2 cellular contexts compared by ENCODE assay signal in the genomic region with DNA sequence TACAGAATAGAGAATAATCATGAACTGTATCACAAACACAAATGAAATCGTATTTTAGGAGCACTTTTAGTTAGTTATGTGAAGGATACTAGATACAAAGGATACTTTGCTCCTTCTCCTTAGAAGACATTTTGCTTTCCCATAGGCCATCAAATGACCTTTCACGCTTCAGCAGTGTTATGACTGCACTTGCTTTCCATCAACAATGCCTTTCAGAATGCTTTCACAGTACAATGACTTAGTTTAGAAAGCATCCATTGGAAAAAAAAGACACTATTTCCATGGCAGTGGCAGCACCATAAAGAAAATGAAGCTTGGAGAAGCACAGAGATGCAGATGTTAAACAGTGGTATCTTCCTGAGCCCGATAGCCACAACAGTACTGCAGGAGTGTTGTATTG.
TF ChIP-seq lines count a peak whose summit lies in the region.

No MANE protein-coding gene starts in this region.

TF ChIP-seq in SK-N-SH, 30 proteins besides CTCF, POLR2A, EP300 and RAD21 (continued from another document):
- TF ChIP-seq RXRA (IDR thresholded peaks at IDR 0.05; ENCODE audit: borderline replicate concordance, low read depth) (no peak), FOXM1 (IDR thresholded peaks at IDR 0.05; ENCODE audit: low read depth) (no peak), REST (IDR thresholded peaks at IDR 0.05; ENCODE audit: low read depth, low read length) (no peak)

TF ChIP-seq in SK-N-SH treated with all-trans-retinoic acid at 6 μM for 48 hours, 23 proteins besides CTCF, POLR2A, EP300 and RAD21 (continued from another document):
- TF ChIP-seq, protein P1, sequence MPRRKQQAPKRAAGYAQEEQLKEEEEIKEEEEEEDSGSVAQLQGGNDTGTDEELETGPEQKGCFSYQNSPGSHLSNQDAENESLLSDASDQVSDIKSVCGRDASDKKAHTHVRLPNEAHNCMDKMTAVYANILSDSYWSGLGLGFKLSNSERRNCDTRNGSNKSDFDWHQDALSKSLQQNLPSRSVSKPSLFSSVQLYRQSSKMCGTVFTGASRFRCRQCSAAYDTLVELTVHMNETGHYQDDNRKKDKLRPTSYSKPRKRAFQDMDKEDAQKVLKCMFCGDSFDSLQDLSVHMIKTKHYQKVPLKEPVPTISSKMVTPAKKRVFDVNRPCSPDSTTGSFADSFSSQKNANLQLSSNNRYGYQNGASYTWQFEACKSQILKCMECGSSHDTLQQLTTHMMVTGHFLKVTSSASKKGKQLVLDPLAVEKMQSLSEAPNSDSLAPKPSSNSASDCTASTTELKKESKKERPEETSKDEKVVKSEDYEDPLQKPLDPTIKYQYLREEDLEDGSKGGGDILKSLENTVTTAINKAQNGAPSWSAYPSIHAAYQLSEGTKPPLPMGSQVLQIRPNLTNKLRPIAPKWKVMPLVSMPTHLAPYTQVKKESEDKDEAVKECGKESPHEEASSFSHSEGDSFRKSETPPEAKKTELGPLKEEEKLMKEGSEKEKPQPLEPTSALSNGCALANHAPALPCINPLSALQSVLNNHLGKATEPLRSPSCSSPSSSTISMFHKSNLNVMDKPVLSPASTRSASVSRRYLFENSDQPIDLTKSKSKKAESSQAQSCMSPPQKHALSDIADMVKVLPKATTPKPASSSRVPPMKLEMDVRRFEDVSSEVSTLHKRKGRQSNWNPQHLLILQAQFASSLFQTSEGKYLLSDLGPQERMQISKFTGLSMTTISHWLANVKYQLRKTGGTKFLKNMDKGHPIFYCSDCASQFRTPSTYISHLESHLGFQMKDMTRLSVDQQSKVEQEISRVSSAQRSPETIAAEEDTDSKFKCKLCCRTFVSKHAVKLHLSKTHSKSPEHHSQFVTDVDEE (CRISPR knock-in tag; IDR thresholded peaks at IDR 0.05) = no peak
- TF ChIP-seq ZFP30 (CRISPR knock-in tag; IDR thresholded peaks at IDR 0.05) (no peak), ESRRG (CRISPR knock-in tag; IDR thresholded peaks at IDR 0.05) (no peak), ZNF565 (CRISPR knock-in tag; conservative IDR thresholded peaks at IDR 0.05; ENCODE audit: low read depth) (no peak), RARB (CRISPR knock-in tag; IDR thresholded peaks at IDR 0.05) (no peak), ZFP3 (CRISPR knock-in tag; IDR thresholded peaks at IDR 0.05) (no peak), PATZ1 (CRISPR knock-in tag; IDR thresholded peaks at IDR 0.05; ENCODE audit: borderline replicate concordance) (no peak), ARNTL (CRISPR knock-in tag; IDR thresholded peaks at IDR 0.05; ENCODE audit: borderline replicate concordance, low read depth) (no peak), OSR1 (CRISPR knock-in tag; IDR thresholded peaks at IDR 0.05) (no peak), ZNF70 (CRISPR knock-in tag; IDR thresholded peaks at IDR 0.05) (no peak), PPARA (CRISPR knock-in tag; IDR thresholded peaks at IDR 0.05; ENCODE audit: borderline replicate concordance) (no peak), TCF4 (CRISPR knock-in tag; IDR thresholded peaks at IDR 0.05; ENCODE audit: borderline replicate concordance) (no peak), ZC3H10 (CRISPR knock-in tag; IDR thresholded peaks at IDR 0.05) (no peak), BACH2 (CRISPR knock-in tag; IDR thresholded peaks at IDR 0.05; ENCODE audit: borderline replicate concordance) (no peak)
- TF ChIP-seq, protein P2, sequence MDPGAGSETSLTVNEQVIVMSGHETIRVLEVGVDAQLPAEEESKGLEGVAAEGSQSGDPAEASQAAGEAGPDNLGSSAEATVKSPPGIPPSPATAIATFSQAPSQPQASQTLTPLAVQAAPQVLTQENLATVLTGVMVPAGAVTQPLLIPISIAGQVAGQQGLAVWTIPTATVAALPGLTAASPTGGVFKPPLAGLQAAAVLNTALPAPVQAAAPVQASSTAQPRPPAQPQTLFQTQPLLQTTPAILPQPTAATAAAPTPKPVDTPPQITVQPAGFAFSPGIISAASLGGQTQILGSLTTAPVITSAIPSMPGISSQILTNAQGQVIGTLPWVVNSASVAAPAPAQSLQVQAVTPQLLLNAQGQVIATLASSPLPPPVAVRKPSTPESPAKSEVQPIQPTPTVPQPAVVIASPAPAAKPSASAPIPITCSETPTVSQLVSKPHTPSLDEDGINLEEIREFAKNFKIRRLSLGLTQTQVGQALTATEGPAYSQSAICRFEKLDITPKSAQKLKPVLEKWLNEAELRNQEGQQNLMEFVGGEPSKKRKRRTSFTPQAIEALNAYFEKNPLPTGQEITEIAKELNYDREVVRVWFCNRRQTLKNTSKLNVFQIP (CRISPR knock-in tag; IDR thresholded peaks at IDR 0.05; ENCODE audit: borderline replicate concordance, low read depth) = no peak
